ENCODE assay signal across 8 cellular contexts in the genomic region with DNA sequence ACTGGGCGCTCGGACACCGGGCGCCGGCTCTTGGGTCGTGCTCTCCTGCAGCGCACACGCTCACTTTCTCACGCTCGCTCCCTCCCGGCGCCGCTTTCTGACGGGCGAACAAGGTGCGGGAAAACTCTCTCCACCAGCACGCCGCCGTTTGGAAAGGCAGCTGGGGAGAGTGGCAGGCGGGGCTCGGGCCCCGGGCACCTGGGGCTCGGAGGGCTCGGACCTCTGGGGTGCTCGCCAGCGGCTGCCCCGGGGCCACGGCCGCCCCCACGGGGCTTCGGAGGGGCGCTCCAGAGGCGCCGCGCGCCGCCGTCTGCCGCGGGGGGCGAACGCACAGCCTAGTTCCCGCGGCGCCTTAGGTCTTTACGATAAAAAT. TPM values are rescaled to one million over a fixed set of nuclear protein-coding genes. Genes with fewer than 3 reads are reported as not detected.
DNase-seq lines count a peak whose midpoint lies in the region; ATAC-seq and TF ChIP-seq lines count a peak whose summit lies in the region.

No MANE protein-coding gene starts in this region.

- H3K4me1 Mint-ChIP-seq in effector memory CD8-positive, alpha-beta T cell (ENCODE audit: low read depth in 2 of 2), result peaks cover 37 to 43% of the 10 kb centered on the region in 2 donors

- H3K79me2 ChIP-seq in neural cell (replicated peaks; ENCODE audit: insufficient read depth, low read length), result peaks cover 74% of the 10 kb centered on the region

- H3K36me3 Mint-ChIP-seq in effector memory CD8-positive, alpha-beta T cell (ENCODE audit: insufficient read depth), result peaks cover 60% of the 10 kb centered on the region

- H3K27me3 Mint-ChIP-seq in effector memory CD8-positive, alpha-beta T cell, result no peaks in the 10 kb centered on the region

- peaks cover 19% of the 10 kb centered on the region for H4K20me1 ChIP-seq in neural cell (ENCODE audit: insufficient read depth)

- H3K27ac Mint-ChIP-seq in effector memory CD8-positive, alpha-beta T cell, result peak overlapping the region; percentile 100

- no peaks in the 10 kb centered on the region for H3K9me2 ChIP-seq in neural cell (ENCODE audit: insufficient read depth, low read length)

- H3K4me2 ChIP-seq in neural cell (ENCODE audit: low read length), result peak overlapping the region; percentile 39

- H3K27ac ChIP-seq in neural cell (ENCODE audit: low read length), result peak overlapping the region; percentile 100

- H3F3A ChIP-seq in neural cell (ENCODE audit: insufficient read depth, low read length, poor library complexity, severe bottlenecking), result peaks cover 4% of the 10 kb centered on the region

- peak overlapping the region; percentile 100 for H3K9ac ChIP-seq in ES-I3 (ENCODE audit: low read depth, low read length)
- H3K9ac ChIP-seq in neural cell (ENCODE audit: low read length), result peak overlapping the region; percentile 100

- TF ChIP-seq CTCF in neural cell (IDR thresholded peaks at IDR 0.05; ENCODE audit: poor library complexity, severe bottlenecking), result no peak

- H3K9me3 Mint-ChIP-seq in effector memory CD8-positive, alpha-beta T cell, result no peaks in the 10 kb centered on the region

- H3K9me3 ChIP-seq in ES-I3 (ENCODE audit: control insufficient read depth, insufficient read depth, low read length), result no peaks in the 10 kb centered on the region
- no peaks in the 10 kb centered on the region for H3K9me3 ChIP-seq in MG63
- H3K9me3 ChIP-seq in neural cell (ENCODE audit: low read length), result no peaks in the 10 kb centered on the region

- H3K36me3 ChIP-seq in ES-I3 (ENCODE audit: insufficient read depth, low read length) (no peaks in the 10 kb centered on the region), MG63 (peaks cover 23% of the 10 kb centered on the region), neural cell (ENCODE audit: insufficient read depth, low read length) (no peaks in the 10 kb centered on the region)

- TF ChIP-seq EP300 in neural cell (conservative IDR thresholded peaks at IDR 0.05; ENCODE audit: poor library complexity, severe bottlenecking), result no peak

- H3K4me3 Mint-ChIP-seq in effector memory CD8-positive, alpha-beta T cell, result peak overlapping the region; percentile 90 to 93

- ATAC-seq in GM21717 (IDR thresholded peaks at IDR 0.05; ENCODE audit: unreplicated experiment), result peak; percentile 16
- ATAC-seq in effector memory CD8-positive, alpha-beta T cell (replicated peaks), result peak; percentile 5

- H3K4me3 ChIP-seq in MG63 (peak overlapping the region; percentile 100), neural cell (ENCODE audit: low read length) (peak overlapping the region; percentile 92)

- no peak overlapping the region for H2AFZ ChIP-seq in neural cell (ENCODE audit: low read depth, low read length)

- no peaks in the 10 kb centered on the region for H3K27me3 ChIP-seq in MG63
- H3K27me3 ChIP-seq in neural cell (ENCODE audit: insufficient read depth, low read depth, low read length), result no peaks in the 10 kb centered on the region

- peaks cover 12% of the 10 kb centered on the region; the same call in 1 of the 2 replicates for H3K4me1 ChIP-seq in ES-I3 (ENCODE audit: insufficient read depth, low read length)

- DNase-seq in MG63 (no peak), NCI-H2029 treated with DMSO at 0.1 percent for 48 hours (lab: John Stamatoyannopoulos, UW) (no peak), ureter (ENCODE audit: low spot score) (no peak), A172 (ENCODE audit: low spot score) (no peak)
- DNase-seq in effector memory CD8-positive, alpha-beta T cell, result no peak

- TF ChIP-seq RAD21 in neural cell (conservative IDR thresholded peaks at IDR 0.05), result no peak

TF ChIP-seq in neural cell, 6 proteins besides CTCF, POLR2A, EP300 and RAD21:
- no peak for TF ChIP-seq TAF1 (IDR thresholded peaks at IDR 0.05; ENCODE audit: low read depth)
- TF ChIP-seq MXI1 (conservative IDR thresholded peaks at IDR 0.05; ENCODE audit: poor library complexity, severe bottlenecking), result peak; percentile 86

RNA-seq across cellular contexts. Expression of a gene that starts 0.4 kb away (rescaled TPM):
- 4.7 and 9.3 TPM in 2 replicates for total RNA-seq in MG63 (2014; rRNA removed; shearing (Covaris generic); ENCODE audit: low replicate concordance)
- polyA plus RNA-seq in neural cell, result 127 and 137 TPM in 2 replicates
- polyA minus RNA-seq in neural cell, result 157 and 184 TPM in 2 replicates
- total RNA-seq in ureter, result 49.5 TPM
- 8.9 and 22.2 TPM in 2 replicates for total RNA-seq in A172 (2014; rRNA removed; shearing (Covaris generic))
